ENCODE assay signal across 24 cellular contexts in genomic region chr2:129906861-129907235, GRCh38.
DNase-seq lines count a peak whose midpoint lies in the region; FAIRE-seq and TF ChIP-seq lines count a peak whose summit lies in the region.
"Had no signal": no experiment of that assay in that cellular context is flagged by ENCODE, and none has a peak within 500 bp of the region (broad histone marks: within the 10 kb centered on the region; RNA-seq: fewer than 3 reads in every experiment).

No MANE protein-coding gene starts in this region.

- H3K36me3 ChIP-seq in H1 (ENCODE audit: control insufficient read depth in 2 of 4, insufficient read depth in 4 of 4, low read length in 3 of 4), result no peaks in the 10 kb centered on the region
- H3K36me3 ChIP-seq: suprapubic skin had no signal

- CTCF ChIA-PET in H1 (lab: Charles Lee; ENCODE audit: partially characterized antibody), result no interaction called here

- peak; percentile 61 for DNase-seq in DMS153 (lab: John Stamatoyannopoulos, UW)
- no peak for DNase-seq in DMS153 treated with DMSO at 0.1 percent for 48 hours (lab: John Stamatoyannopoulos, UW; ENCODE audit: unreplicated experiment)
- DNase-seq in OCI-M1 (lab: John Stamatoyannopoulos, UW), result peak; percentile 7
- peak in 1 of 2 experiments; percentile 30 for DNase-seq in H1 (ENCODE audit: low read depth in 1 of 2, low spot score in 2 of 2)
- DNase-seq in posterior vena cava (ENCODE audit: low spot score), result peak; percentile 72
- DNase-seq in kidney glomerular epithelial cell (lab: John Stamatoyannopoulos, UW), result no peak
- DNase-seq in activated gamma-delta T cell treated with Interleukin-2 at 50 U/mL for 16 hours, result no peak
- DNase-seq in substantia nigra (lab: John Stamatoyannopoulos, UW), result no peak
- DNase-seq: activated CD4-positive, alpha-beta T cell treated with anti-CD3 and anti-CD28 coated beads for 4 hours; activated T-cell treated with anti-CD3 and anti-CD28 coated beads, Interleukin-2, amount 50 U/mL, for 24 hours; KG1; MM.1S; NCI-H1930; NCI-H510A treated with DMSO at 0.1 percent for 48 hours; retina; RPMI8226 had no signal

- H3K23ac ChIP-seq in H1 (ENCODE audit: insufficient read length), result no peak overlapping the region

- WGBS in H1 (ENCODE audit: extremely low coverage in 1 of 2, insufficient coverage in 1 of 2, insufficient read length in 1 of 2, insufficient replicate concordance in 2 of 2, low coverage in 1 of 2, low lambda C conversion rate in 2 of 2, missing lambda C conversion rate in 1 of 2), 2 experiments, result 92% methylated on average over 11 of the region's 11 CpGs; no CpG with 5 or more reads in 1 of the 2 experiments

- H2BK12ac ChIP-seq in H1 (ENCODE audit: low read depth, low read length), result no peak overlapping the region

- no peak overlapping the region for H2BK5ac ChIP-seq in H1 (ENCODE audit: low read depth, low read length)

- no peak overlapping the region for H2AFZ ChIP-seq in H1 (ENCODE audit: low read length)
- H2AFZ ChIP-seq: GM23338, hepatocyte had no signal

- H3K14ac ChIP-seq in H1 (ENCODE audit: insufficient read length), result no peak overlapping the region

- no peak for TF ChIP-seq RAD21 in H1 (IDR thresholded peaks at IDR 0.05 in 1 of 2, conservative IDR thresholded peaks at IDR 0.05 in 1 of 2; ENCODE audit: low read depth in 2 of 2, low read length in 2 of 2)

- H4K20me1 ChIP-seq in H1 (replicated peaks in 1 of 2; ENCODE audit: control insufficient read depth in 1 of 2, insufficient read depth in 2 of 2, low read length in 2 of 2), result no peaks in the 10 kb centered on the region

- H3K79me2 ChIP-seq in H1 (ENCODE audit: control insufficient read depth in 1 of 2, insufficient read depth in 2 of 2, low read length in 2 of 2), result no peaks in the 10 kb centered on the region
- H3K79me2 ChIP-seq: hepatocyte had no signal

- H3K23me2 ChIP-seq in H1 (ENCODE audit: low read depth, low read length), result no peaks in the 10 kb centered on the region

- TF ChIP-seq POLR2A in H1 (IDR thresholded peaks at IDR 0.05; ENCODE audit: control extremely low read depth in 1 of 2, low read depth in 2 of 2, low read length in 2 of 2), result no peak

- POLR2A ChIA-PET in H1 (lab: Charles Lee; ENCODE audit: partially characterized antibody), result interaction anchor here (1.1 kb wide), 1 partner anchor 19 kb away, joined by 3 read pairs; no protein-coding TSS in a partner anchor

- no peak overlapping the region for H2BK120ac ChIP-seq in H1 (replicated peaks; ENCODE audit: low read depth, low read length)

- intact Hi-C loops in posterior vena cava (cut with DNase I), result no loop called here

- H4K8ac ChIP-seq in H1 (ENCODE audit: extremely low read depth, insufficient read depth, low read length), result peak overlapping the region; percentile 37; the same call in 1 of the 2 replicates

- no peak overlapping the region for H3K4me2 ChIP-seq in H1 (ENCODE audit: insufficient read depth in 1 of 2, low read depth in 2 of 2, low read length in 2 of 2)
- H3K4me2 ChIP-seq: GM23338, hepatocyte had no signal

- H2BK20ac ChIP-seq in H1 (ENCODE audit: low read length), result no peak overlapping the region

- H3K4ac ChIP-seq in H1 (replicated peaks; ENCODE audit: insufficient read length, low read depth, low read length), result no peak overlapping the region

- H4K91ac ChIP-seq in H1 (replicated peaks; ENCODE audit: insufficient read length, low read length), result no peak overlapping the region

- no peak overlapping the region for H4K5ac ChIP-seq in H1 (ENCODE audit: insufficient read length, low read depth, low read length)

- H3K79me1 ChIP-seq in H1 (ENCODE audit: low read depth, low read length), result no peaks in the 10 kb centered on the region

- H2AK5ac ChIP-seq in H1 (ENCODE audit: low read depth, low read length), result no peak overlapping the region

- no peak overlapping the region for H3K56ac ChIP-seq in H1 (replicated peaks; ENCODE audit: insufficient read length, low read depth, low read length)

- FAIRE-seq in H1 (lab: Jason Lieb, UNC), result no peak
- FAIRE-seq: endometrium, frontal cortex, GM18507, GM19239 had no signal

- H3K4me1 ChIP-seq in H1 (replicated peaks in 1 of 4; ENCODE audit: control insufficient read depth in 3 of 4, insufficient read depth in 4 of 4, low read length in 3 of 4), result peaks cover 0 to 3% (median 2%) of the 10 kb centered on the region in 4 experiments; a peak in 3 of 7 replicates
- H3K4me1 ChIP-seq: suprapubic skin had no signal

- no peaks in the 10 kb centered on the region for H3K9me3 ChIP-seq in H1 (ENCODE audit: insufficient read depth in 2 of 2, low read depth in 1 of 2, low read length in 1 of 2)
- H3K9me3 ChIP-seq: suprapubic skin had no signal

- no peak for TF ChIP-seq EP300 in H1 (IDR thresholded peaks at IDR 0.05; ENCODE audit: borderline replicate concordance in 1 of 2, low read depth in 2 of 2, low read length in 2 of 2)

- no peak for TF ChIP-seq CTCF in H1 (IDR thresholded peaks at IDR 0.05; ENCODE audit: control extremely low read depth in 1 of 3, insufficient read depth in 1 of 3, low read depth in 1 of 3, low read length in 3 of 3)

- no peak overlapping the region for H3K4me3 ChIP-seq in H1 (ENCODE audit: extremely low read depth in 1 of 4, insufficient read depth in 2 of 4, low read depth in 3 of 4, low read length in 4 of 4)
- H3K4me3 ChIP-seq: GM23338, hepatocyte, suprapubic skin had no signal

- no peak overlapping the region for H2BK15ac ChIP-seq in H1 (ENCODE audit: low read length)

- no peaks in the 10 kb centered on the region for H3K27me3 ChIP-seq in H1 (replicated peaks in 1 of 4; ENCODE audit: control insufficient read depth in 3 of 4, extremely low read depth in 1 of 4, insufficient read depth in 3 of 4, low read length in 3 of 4)
- H3K27me3 ChIP-seq: hepatocyte had no signal

- H3K9ac ChIP-seq in H1 (replicated peaks in 1 of 4; ENCODE audit: extremely low read depth in 1 of 4, low read depth in 3 of 4, low read length in 3 of 4), result no peak overlapping the region

- H3K18ac ChIP-seq in H1 (ENCODE audit: extremely low read depth, low read length), result no peak overlapping the region

- H3K27ac ChIP-seq in H1 (ENCODE audit: low read depth, low read length), result no peak overlapping the region
- no peak overlapping the region for H3K27ac ChIP-seq in substantia nigra (ENCODE audit: low read depth, low read length, poor library complexity, severe bottlenecking)
- H3K27ac ChIP-seq: 22Rv1, hepatocyte, suprapubic skin had no signal

TF ChIP-seq in H1, 55 proteins besides CTCF, POLR2A, EP300 and RAD21:
- TF ChIP-seq BACH1 (IDR thresholded peaks at IDR 0.05; ENCODE audit: low read length), result no peak
- no peak for TF ChIP-seq E2F6 (IDR thresholded peaks at IDR 0.05)
- no peak for TF ChIP-seq SRF (IDR thresholded peaks at IDR 0.05; ENCODE audit: low read depth, low read length)
- no peak for TF ChIP-seq TBP (IDR thresholded peaks at IDR 0.05; ENCODE audit: low read depth, low read length)
- TF ChIP-seq CBX5 (IDR thresholded peaks at IDR 0.05; ENCODE audit: low read depth, low read length), result no peak
- no peak for TF ChIP-seq EZH2 (IDR thresholded peaks at IDR 0.05; ENCODE audit: low read depth, low read length, severe bottlenecking)
- no peak for TF ChIP-seq RBBP5 (IDR thresholded peaks at IDR 0.05; ENCODE audit: borderline replicate concordance, low read depth, low read length)
- no peak for TF ChIP-seq BCL11A (IDR thresholded peaks at IDR 0.05; ENCODE audit: low read depth in 2 of 2, low read length in 2 of 2)
- TF ChIP-seq FOSL1 (IDR thresholded peaks at IDR 0.05; ENCODE audit: insufficient read depth, low read depth, low read length), result no peak
- TF ChIP-seq RFX5 (IDR thresholded peaks at IDR 0.05; ENCODE audit: borderline replicate concordance, low read depth, low read length), result no peak
- TF ChIP-seq RXRA (IDR thresholded peaks at IDR 0.05; ENCODE audit: insufficient read depth, low read depth, low read length), result no peak
- no peak for TF ChIP-seq POU5F1 (IDR thresholded peaks at IDR 0.05; ENCODE audit: low read depth, low read length)
- TF ChIP-seq CTBP2 (IDR thresholded peaks at IDR 0.05; ENCODE audit: borderline replicate concordance, insufficient read depth, insufficient read length, low read length), result no peak
- TF ChIP-seq CHD1 (IDR thresholded peaks at IDR 0.05; ENCODE audit: low read depth, low read length), result no peak
- TF ChIP-seq TEAD4 (IDR thresholded peaks at IDR 0.05; ENCODE audit: low read depth, low read length), result no peak
- TF ChIP-seq HDAC6 (IDR thresholded peaks at IDR 0.05; ENCODE audit: low read depth, low read length), result no peak

Comparison
In these comparisons a context has a peak if more than half of its experiments do, and no peak if none do; other contexts are left out.
1. DNase-seq: peak in DMS153 (single experiment), OCI-M1 (single experiment) and posterior vena cava (single experiment); none in DMS153 treated with DMSO at 0.1 percent for 48 hours (single experiment), kidney glomerular epithelial cell (single experiment), activated gamma-delta T cell treated with Interleukin-2 at 50 U/mL for 16 hours (single experiment) and substantia nigra (0 of 49).